Comparison of ENCODE assay signal across 24 cellular contexts in genomic region chr4:168208957-168209614, GRCh38.
DNase-seq lines count a peak whose midpoint lies in the region; ATAC-seq, FAIRE-seq and TF ChIP-seq lines count a peak whose summit lies in the region.
"Had no signal": no experiment of that assay in that cellular context is flagged by ENCODE, and none has a peak within 500 bp of the region (broad histone marks: within the 10 kb centered on the region; RNA-seq: fewer than 3 reads in every experiment).

No MANE protein-coding gene starts in this region.

- peak; percentile 27 for FAIRE-seq in urothelium cell line (lab: Jason Lieb, UNC)
- FAIRE-seq: A204.1, D721Med, GM19239, HepG2 had no signal

- DNase-seq in LoVo (ENCODE audit: low spot score) (peak; percentile 15), colonic mucosa (peak; percentile 40), mucosa of descending colon (peak; percentile 46 to 61 (median 56)), urothelium cell line (ENCODE audit: low spot score) (no peak), globus pallidus (ENCODE audit: low spot score) (no peak), NAMALWA (ENCODE audit: low spot score) (no peak), immature natural killer cell (no peak)
- DNase-seq: ACHN; BE2C; C1 segment of cervical spinal cord; Caco-2; CD4-positive, CD25-positive, alpha-beta regulatory T cell; CD8-positive, alpha-beta memory T cell; DMS79 treated with DMSO at 0.1 percent for 48 hours; GF-D8; GM23248 had no signal

- H3K27ac ChIP-seq in colonic mucosa: no peak overlapping the region
- H3K27ac ChIP-seq: GM23248, HL-60, KMS-11 had no signal

- no peak for TF ChIP-seq CTCF in colonic mucosa (IDR thresholded peaks at IDR 0.05)
- TF ChIP-seq CTCF in mucosa of descending colon (IDR thresholded peaks at IDR 0.05): no peak

- H3K36me3 ChIP-seq in colonic mucosa: no peaks in the 10 kb centered on the region
- no peaks in the 10 kb centered on the region for H3K36me3 ChIP-seq in mucosa of descending colon (ENCODE audit: low read depth)
- H3K36me3 ChIP-seq: BE2C, HAP-1 had no signal

- H3K36me3 Mint-ChIP-seq in immature natural killer cell: peaks cover 13 to 45% (median 35%) of the 10 kb centered on the region in 3 donors

- peaks cover 4 to 20% (median 9%) of the 10 kb centered on the region in 6 donors for H3K9me3 Mint-ChIP-seq in immature natural killer cell

- H3K27me3 Mint-ChIP-seq in immature natural killer cell (ENCODE audit: low read depth in 3 of 3): peaks cover 2 to 4% (median 3%) of the 10 kb centered on the region in 3 donors
- H3K27me3 Mint-ChIP-seq: CD4-positive, CD25-positive, alpha-beta regulatory T cell; CD8-positive, alpha-beta memory T cell had no signal

- H3K4me3 ChIP-seq in colonic mucosa (no peak overlapping the region), mucosa of descending colon (no peak overlapping the region)
- H3K4me3 ChIP-seq: GM23248, HAP-1 had no signal

- H3K9ac ChIP-seq in colonic mucosa (ENCODE audit: low read depth in 2 of 2, low read length in 2 of 2): peak overlapping the region in 1 of 2 donors; percentile 9
- H3K9ac ChIP-seq: GM23248, KMS-11 had no signal

- intact Hi-C loops in colonic mucosa (cut with DNase I) (no loop called here), mucosa of descending colon (cut with DNase I, micrococcal nuclease) (no loop called here)

- H3K4me1 ChIP-seq in colonic mucosa (no peaks in the 10 kb centered on the region), mucosa of descending colon (ENCODE audit: low read depth) (peaks cover 4% of the 10 kb centered on the region)
- H3K4me1 ChIP-seq: BE2C, Caco-2, HAP-1 had no signal

- H3K27me3 ChIP-seq in colonic mucosa: no peaks in the 10 kb centered on the region
- H3K27me3 ChIP-seq: BE2C had no signal

- no peaks in the 10 kb centered on the region for H3K4me1 Mint-ChIP-seq in immature natural killer cell
- H3K4me1 Mint-ChIP-seq: CD8-positive, alpha-beta memory T cell had no signal

- H3K4me3 Mint-ChIP-seq in immature natural killer cell: no peak overlapping the region
- H3K4me3 Mint-ChIP-seq: CD4-positive, CD25-positive, alpha-beta regulatory T cell; CD8-positive, alpha-beta memory T cell had no signal

- peak; percentile 95 for ATAC-seq in mucosa of descending colon
- ATAC-seq in GM21737 (IDR thresholded peaks at IDR 0.05; ENCODE audit: unreplicated experiment): no peak
- ATAC-seq: HepG2 had no signal

- H3K9me3 ChIP-seq in colonic mucosa (no peaks in the 10 kb centered on the region), mucosa of descending colon (peaks cover 4% of the 10 kb centered on the region)
- H3K9me3 ChIP-seq: BE2C had no signal

- H3K27ac Mint-ChIP-seq in immature natural killer cell: no peak overlapping the region
- H3K27ac Mint-ChIP-seq: CD4-positive, CD25-positive, alpha-beta regulatory T cell had no signal

Comparison
In these comparisons a context has a peak if more than half of its experiments do, and no peak if none do; other contexts are left out.
1. DNase-seq: peak in LoVo (single experiment), colonic mucosa (single experiment) and mucosa of descending colon (3 of 3); none in urothelium cell line (single experiment), globus pallidus (single experiment), NAMALWA (single experiment) and immature natural killer cell (0 of 3).